In the genomic region with DNA sequence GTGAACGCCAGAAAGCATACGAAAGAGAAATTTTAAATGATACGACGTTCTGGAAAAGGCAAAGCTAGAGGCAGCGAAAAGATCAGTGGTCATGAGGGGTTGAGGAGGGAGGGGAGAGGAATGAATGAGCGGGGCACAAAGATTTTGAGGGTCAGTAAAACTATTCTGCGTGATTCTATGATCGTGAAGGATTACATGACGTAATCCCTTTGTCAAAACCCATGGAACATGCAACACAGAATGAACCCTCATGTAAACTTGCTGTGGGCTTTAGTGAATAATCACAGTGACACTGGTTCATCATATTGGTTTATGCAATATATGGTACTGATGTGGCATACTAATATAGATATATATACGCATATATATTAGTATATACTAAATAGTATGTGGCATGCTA, we compare ENCODE assay signal across 25 cellular contexts. TPM values are rescaled to one million over a fixed set of nuclear protein-coding genes. Genes with fewer than 3 reads are reported as not detected.
DNase-seq lines count a peak whose midpoint lies in the region; ATAC-seq, FAIRE-seq and TF ChIP-seq lines count a peak whose summit lies in the region.
"Had no signal": no experiment of that assay in that cellular context is flagged by ENCODE, and none has a peak within 500 bp of the region (broad histone marks: within the 10 kb centered on the region; RNA-seq: fewer than 3 reads in every experiment).

No MANE protein-coding gene starts in this region.

- no peak overlapping the region for H3K4me3 ChIP-seq in HepG2 (replicated peaks in 1 of 3; ENCODE audit: insufficient read depth in 1 of 3, low read depth in 2 of 3, low read length in 3 of 3)
- no peak overlapping the region for H3K4me3 ChIP-seq in right lobe of liver
- no peak overlapping the region for H3K4me3 ChIP-seq in K562
- no peak overlapping the region for H3K4me3 ChIP-seq in lower lobe of right lung
- H3K4me3 ChIP-seq: A549, GM23338 had no signal

- WGBS in HepG2 (ENCODE audit: low lambda C conversion rate) = 26% methylated on average over 10 of the region's 10 CpGs
- 77% methylated on average over 10 of the region's 10 CpGs for WGBS in right lobe of liver (ENCODE audit: insufficient coverage, low coverage, low lambda C conversion rate, missing lambda C conversion rate)
- WGBS in K562 (ENCODE audit: insufficient coverage, low coverage, missing lambda C conversion rate) = under 1% methylated on average over 10 of the region's 10 CpGs

- no peaks in the 10 kb centered on the region for H3K36me3 Mint-ChIP-seq in activated CD8-positive, alpha-beta T cell treated with anti-CD3 and anti-CD28 coated beads for 36 hours (ENCODE audit: low read depth)
- H3K36me3 Mint-ChIP-seq: CD4-positive, CD25-positive, alpha-beta regulatory T cell; CD8-positive, alpha-beta T cell had no signal

- TF ChIP-seq RAD21 in HepG2 (CRISPR knock-in tag; IDR thresholded peaks at IDR 0.05) (no peak), K562 (CRISPR knock-in tag; conservative IDR thresholded peaks at IDR 0.05 in 1 of 2, IDR thresholded peaks at IDR 0.05 in 1 of 2) (no peak)

- no peak overlapping the region for H3K9ac ChIP-seq in HepG2 (ENCODE audit: insufficient read depth, low read depth, low read length)
- no peak overlapping the region for H3K9ac ChIP-seq in K562 (ENCODE audit: insufficient read depth in 1 of 2, low read depth in 2 of 2, low read length in 2 of 2)

- TF ChIP-seq CTCF in HepG2 (CRISPR knock-in tag; IDR thresholded peaks at IDR 0.05) (no peak), right lobe of liver (IDR thresholded peaks at IDR 0.05) (no peak), K562 (IDR thresholded peaks at IDR 0.05 in 2 of 3, conservative IDR thresholded peaks at IDR 0.05 in 1 of 3; ENCODE audit: insufficient read depth in 2 of 3, low read depth in 1 of 3, low read length in 3 of 3) (no peak), lower lobe of right lung (IDR thresholded peaks at IDR 0.05) (no peak)
- TF ChIP-seq CTCF in activated CD8-positive, alpha-beta T cell treated with anti-CD3 and anti-CD28 coated beads for 36 hours (IDR thresholded peaks at IDR 0.05) = no peak

- no peak for DNase-seq in HepG2 (ENCODE audit: low spot score)
- DNase-seq in right lobe of liver = no peak
- no peak for DNase-seq in K562 (ENCODE audit: extremely low read depth in 1 of 4, low spot score in 3 of 4)
- DNase-seq in stimulated activated CD4-positive, alpha-beta T cell treated with anti-CD3 and anti-CD28 coated beads, Interleukin-4, amount 100 ng/mL, for 24 hours = no peak
- no peak for DNase-seq in lower lobe of right lung
- no peak for DNase-seq in activated CD8-positive, alpha-beta T cell treated with anti-CD3 and anti-CD28 coated beads for 36 hours
- DNase-seq: 8988T; ACHN; AML-193; BE2C; Caco-2; CD4-positive, CD25-positive, alpha-beta regulatory T cell; CD8-positive, alpha-beta T cell; DMS153; EL; GDM1; H9 had no signal

- no peak overlapping the region for H3K27ac Mint-ChIP-seq in activated CD8-positive, alpha-beta T cell treated with anti-CD3 and anti-CD28 coated beads for 36 hours
- H3K27ac Mint-ChIP-seq: CD4-positive, CD25-positive, alpha-beta regulatory T cell; CD8-positive, alpha-beta T cell; GM23338 had no signal

- no peak for TF ChIP-seq POLR2A in HepG2 (IDR thresholded peaks at IDR 0.05; ENCODE audit: insufficient read depth in 1 of 2, low read depth in 2 of 2, low read length in 2 of 2)
- TF ChIP-seq POLR2A in right lobe of liver (IDR thresholded peaks at IDR 0.05) = no peak
- TF ChIP-seq POLR2A in K562 (conservative IDR thresholded peaks at IDR 0.05) = no peak

- no peak overlapping the region for H2AFZ ChIP-seq in HepG2 (ENCODE audit: low read length)
- no peak overlapping the region for H2AFZ ChIP-seq in K562 (ENCODE audit: low read depth, low read length)
- H2AFZ ChIP-seq: GM23338 had no signal

- H3K4me3 Mint-ChIP-seq in activated CD8-positive, alpha-beta T cell treated with anti-CD3 and anti-CD28 coated beads for 36 hours = no peak overlapping the region
- H3K4me3 Mint-ChIP-seq: CD4-positive, CD25-positive, alpha-beta regulatory T cell; CD8-positive, alpha-beta T cell; GM23338; H9 had no signal

- H3K27me3 ChIP-seq in HepG2 (ENCODE audit: control insufficient read depth in 1 of 2, insufficient read depth in 2 of 2, low read length in 2 of 2) = peaks cover 1 to 36% of the 10 kb centered on the region in 2 experiments; a peak in 3 of 5 replicates
- no peaks in the 10 kb centered on the region for H3K27me3 ChIP-seq in right lobe of liver
- H3K27me3 ChIP-seq in K562 (ENCODE audit: control insufficient read depth in 2 of 2, insufficient read depth in 2 of 2, low read length in 2 of 2) = peaks cover 19 to 46% of the 10 kb centered on the region in 2 experiments
- peaks cover 19% of the 10 kb centered on the region for H3K27me3 ChIP-seq in lower lobe of right lung (ENCODE audit: low read depth)
- H3K27me3 ChIP-seq: BE2C had no signal

- BruUV-seq in HepG2 (replicated peaks; lab: Mats Ljungman, UMichigan) = no TSS peak
- no TSS peak for BruUV-seq in K562 (replicated peaks; lab: Mats Ljungman, UMichigan)

- H3K36me3 ChIP-seq in HepG2 (replicated peaks in 1 of 2; ENCODE audit: control insufficient read depth in 1 of 2, insufficient read depth in 2 of 2, low read length in 2 of 2) (no peaks in the 10 kb centered on the region), right lobe of liver (no peaks in the 10 kb centered on the region), KOPT-K1 (ENCODE audit: insufficient read depth, low read length) (no peaks in the 10 kb centered on the region), K562 (ENCODE audit: control insufficient read depth, insufficient read depth, low read length) (no peaks in the 10 kb centered on the region), lower lobe of right lung (no peaks in the 10 kb centered on the region)
- H3K36me3 ChIP-seq: BE2C had no signal

- CTCF ChIA-PET in HepG2 (lab: Yijun Ruan, JAX; ENCODE audit: low intra/inter-chr PET ratio, low total read pairs) (no interaction called here), K562 (lab: Yijun Ruan, JAX; ENCODE audit: low intra/inter-chr PET ratio) (no interaction called here)
- CTCF ChIA-PET in activated CD8-positive, alpha-beta T cell treated with anti-CD3 and anti-CD28 coated beads for 36 hours (lab: Charles Lee) = no interaction called here

- H3K4me1 Mint-ChIP-seq in activated CD8-positive, alpha-beta T cell treated with anti-CD3 and anti-CD28 coated beads for 36 hours (ENCODE audit: low read depth) = no peaks in the 10 kb centered on the region
- H3K4me1 Mint-ChIP-seq: CD4-positive, CD25-positive, alpha-beta regulatory T cell had no signal

- POLR2A ChIA-PET in HepG2 (lab: Yijun Ruan, JAX) (no interaction called here), K562 (lab: Yijun Ruan, JAX) (no interaction called here)
- POLR2A ChIA-PET in activated CD8-positive, alpha-beta T cell treated with anti-CD3 and anti-CD28 coated beads for 36 hours (lab: Charles Lee) = no interaction called here

- TF ChIP-seq EP300 in HepG2 (IDR thresholded peaks at IDR 0.05; ENCODE audit: low read depth in 2 of 2, low read length in 2 of 2) (no peak), HepG2 (CRISPR knock-in tag; IDR thresholded peaks at IDR 0.05; ENCODE audit: borderline replicate concordance) (no peak), K562 (IDR thresholded peaks at IDR 0.05; ENCODE audit: low read length) (no peak)

- intact Hi-C loops in HepG2 (cut with micrococcal nuclease; ENCODE audit: unreplicated experiment) (no loop called here), right lobe of liver (cut with DNase I) (no loop called here), K562 (cut with micrococcal nuclease) (no loop called here), lower lobe of right lung (cut with DNase I) (no loop called here)
- intact Hi-C loops in activated CD8-positive, alpha-beta T cell treated with anti-CD3 and anti-CD28 coated beads for 36 hours (cut with micrococcal nuclease) = no loop called here

- no peaks in the 10 kb centered on the region for H3K9me3 Mint-ChIP-seq in activated CD8-positive, alpha-beta T cell treated with anti-CD3 and anti-CD28 coated beads for 36 hours
- H3K9me3 Mint-ChIP-seq: CD4-positive, CD25-positive, alpha-beta regulatory T cell; CD8-positive, alpha-beta T cell; GM23338; H9 had no signal

- H3K79me2 ChIP-seq in HepG2 (ENCODE audit: insufficient read depth, low read length) = no peaks in the 10 kb centered on the region
- H3K79me2 ChIP-seq in K562 (ENCODE audit: control insufficient read depth, insufficient read depth, low read length) = no peaks in the 10 kb centered on the region

- H3K4me1 ChIP-seq in HepG2 (ENCODE audit: insufficient read depth, low read length) (no peaks in the 10 kb centered on the region), right lobe of liver (no peaks in the 10 kb centered on the region), K562 (replicated peaks in 1 of 2; ENCODE audit: control insufficient read depth in 2 of 2, insufficient read depth in 2 of 2, low read length in 2 of 2) (no peaks in the 10 kb centered on the region), lower lobe of right lung (no peaks in the 10 kb centered on the region)
- H3K4me1 ChIP-seq: A549, BE2C, Caco-2 had no signal

- H3K9me1 ChIP-seq in K562 (ENCODE audit: control insufficient read depth, insufficient read depth, low read length) = no peaks in the 10 kb centered on the region

- no peaks in the 10 kb centered on the region for H3K27me3 Mint-ChIP-seq in activated CD8-positive, alpha-beta T cell treated with anti-CD3 and anti-CD28 coated beads for 36 hours

- no peaks in the 10 kb centered on the region for H4K20me1 ChIP-seq in HepG2 (ENCODE audit: insufficient read depth, low read length)
- peaks cover 10% of the 10 kb centered on the region; the same call in 1 of the 2 replicates for H4K20me1 ChIP-seq in K562 (replicated peaks; ENCODE audit: control insufficient read depth, insufficient read depth, low read length)

- H3K9me3 ChIP-seq in HepG2 (ENCODE audit: low read length) = no peaks in the 10 kb centered on the region
- no peaks in the 10 kb centered on the region for H3K9me3 ChIP-seq in right lobe of liver
- no peaks in the 10 kb centered on the region for H3K9me3 ChIP-seq in KOPT-K1 (ENCODE audit: insufficient read depth, low read length, poor library complexity, severe bottlenecking)
- H3K9me3 ChIP-seq in K562 (replicated peaks; ENCODE audit: control insufficient read depth, insufficient read depth, low read depth, low read length) = no peaks in the 10 kb centered on the region
- no peaks in the 10 kb centered on the region for H3K9me3 ChIP-seq in lower lobe of right lung
- H3K9me3 ChIP-seq: A549, BE2C, Caco-2 had no signal

- FAIRE-seq in HepG2 (lab: Jason Lieb, UNC) (no peak), K562 (lab: Jason Lieb, UNC) (no peak)
- FAIRE-seq: A549, GM12891, GM18507 had no signal

- no peak overlapping the region for H3K27ac ChIP-seq in HepG2 (ENCODE audit: extremely low read length, insufficient read depth, low read length)
- H3K27ac ChIP-seq in right lobe of liver = no peak overlapping the region
- H3K27ac ChIP-seq in KOPT-K1 (ENCODE audit: low read depth, low read length, poor library complexity, severe bottlenecking) = peak overlapping the region; percentile 96
- no peak overlapping the region for H3K27ac ChIP-seq in K562 (ENCODE audit: extremely low read depth, low read depth, low read length)
- no peak overlapping the region for H3K27ac ChIP-seq in lower lobe of right lung
- H3K27ac ChIP-seq: A549, C4-2B had no signal

- in situ Hi-C loops in HepG2 (cut with HindIII; ENCODE audit: extremely low pct_ligation_motif_present, low pct_unique_long_range_greater_than_20kb) = no loop called here
- in situ Hi-C loops in K562 (cut with MboI) = no loop called here

- no peak overlapping the region for H3K4me2 ChIP-seq in HepG2 (ENCODE audit: low read depth, low read length)
- no peak overlapping the region for H3K4me2 ChIP-seq in K562 (ENCODE audit: insufficient read depth, low read length)
- H3K4me2 ChIP-seq: A549, GM23338 had no signal

- no peak for ATAC-seq in HepG2
- no peak for ATAC-seq in right lobe of liver
- ATAC-seq in K562 = no peak
- no peak for ATAC-seq in lower lobe of right lung
- no peak for ATAC-seq in activated CD8-positive, alpha-beta T cell treated with anti-CD3 and anti-CD28 coated beads for 36 hours
- ATAC-seq: A549; CD8-positive, alpha-beta T cell; GM23338; HCT116 had no signal

RNA-seq across cellular contexts. Expression of a gene that starts 13.0 kb away (rescaled TPM):
- not detected in 2 replicates for total RNA-seq in HepG2 (2016; rRNA removed; fragmentation: Illumina TruSeq; extraction: Trizol)
- total RNA-seq in HepG2 (2016; cell fraction: cytosol; rRNA removed; fragmentation: Illumina TruSeq; extraction: Trizol; ENCODE audit: low read depth) = not detected in 2 replicates
- not detected in 2 replicates for total RNA-seq in HepG2 (2016; cell fraction: insoluble cytoplasmic fraction; rRNA removed; fragmentation: Illumina TruSeq; extraction: Trizol)
- not detected in 2 replicates for total RNA-seq in HepG2 (2016; cell fraction: membrane; rRNA removed; fragmentation: Illumina TruSeq; extraction: Trizol)
- total RNA-seq in HepG2 (2016; cell fraction: nucleus; rRNA removed; fragmentation: Illumina TruSeq; extraction: Trizol) = not detected in 2 replicates
- not detected in 2 replicates for polyA plus RNA-seq in HepG2 (2011; rRNA removed)
- polyA plus RNA-seq in HepG2 (2011; cell fraction: cytosol; rRNA removed) = not detected in 2 replicates
- polyA plus RNA-seq in HepG2 (2011; cell fraction: nucleus; rRNA removed) = not detected in 2 replicates
- polyA plus RNA-seq in HepG2 (2012) = not detected in 2 replicates
- polyA plus RNA-seq in HepG2 (2016; cell fraction: cytosol; fragmentation: Illumina TruSeq; extraction: Trizol; ENCODE audit: low read depth) = not detected in 2 replicates
- not detected in 2 replicates for polyA plus RNA-seq in HepG2 (2016; cell fraction: insoluble cytoplasmic fraction; fragmentation: Illumina TruSeq; extraction: Trizol; ENCODE audit: low read depth)
- polyA plus RNA-seq in HepG2 (2016; cell fraction: membrane; fragmentation: Illumina TruSeq; extraction: Trizol; ENCODE audit: low read depth) = not detected in 2 replicates
- not detected in 2 replicates for polyA plus RNA-seq in HepG2 (2016; cell fraction: nucleus; fragmentation: Illumina TruSeq; extraction: Trizol; ENCODE audit: insufficient read depth, low read depth)
- not detected in 2 replicates for polyA minus RNA-seq in HepG2 (2011; rRNA and poly(A)+ RNA removed; ENCODE audit: low replicate concordance)
- not detected in 2 replicates for polyA minus RNA-seq in HepG2 (2011; cell fraction: cytosol; rRNA and poly(A)+ RNA removed)
- polyA minus RNA-seq in HepG2 (2011; cell fraction: nucleus; rRNA and poly(A)+ RNA removed) = not detected in 2 replicates
- total RNA-seq in right lobe of liver = not detected
- total RNA-seq in K562 (2011; cell fraction: chromatin; rRNA removed; ENCODE audit: low replicate concordance) = not detected in 2 replicates
- not detected in 2 replicates for total RNA-seq in K562 (2011; cell fraction: nucleolus; rRNA removed)
- total RNA-seq in K562 (2011; cell fraction: nucleoplasm; rRNA removed) = not detected in 2 replicates
- not detected in 2 replicates for total RNA-seq in K562 (2014; rRNA removed)
- total RNA-seq in K562 (2014; rRNA removed; fragmentation: Illumina TruSeq; extraction: Trizol) = not detected in 2 replicates
- not detected in 2 replicates for total RNA-seq in K562 (2015; rRNA removed; fragmentation: Illumina TruSeq; extraction: Trizol)
- total RNA-seq in K562 (2021) = not detected in 2 replicates
- not detected in 2 replicates for polyA plus RNA-seq in K562 (2011; rRNA removed)
- polyA plus RNA-seq in K562 (2011; cell fraction: cytosol; rRNA removed) = not detected in 2 replicates
- polyA plus RNA-seq in K562 (2011; cell fraction: nucleus; rRNA removed) = not detected in 2 replicates
- polyA plus RNA-seq in K562 (2012) = not detected in 2 replicates
- not detected in 2 replicates for polyA plus RNA-seq in K562 (2014; fragmentation: Illumina TruSeq; extraction: Trizol)
- polyA plus RNA-seq in K562 (2014; fragmentation: Nextera tagmentation; extraction: Ambion mirVana) = not detected
- not detected in 2 replicates for polyA plus RNA-seq in K562 (2014; rRNA removed)
- not detected in 2 replicates for polyA minus RNA-seq in K562 (2011; rRNA and poly(A)+ RNA removed)
- polyA minus RNA-seq in K562 (2011; cell fraction: cytosol; rRNA and poly(A)+ RNA removed) = not detected in 2 replicates
- not detected in 2 replicates for polyA minus RNA-seq in K562 (2011; cell fraction: nucleus; rRNA and poly(A)+ RNA removed)
- not detected for total RNA-seq in lower lobe of right lung
- not detected for total RNA-seq in activated CD8-positive, alpha-beta T cell treated with anti-CD3 and anti-CD28 coated beads for 36 hours
- total RNA-seq: Caco-2; CD4-positive, CD25-positive, alpha-beta regulatory T cell; CD8-positive, alpha-beta T cell; H4 had no signal
- polyA plus RNA-seq: A549; CD4-positive, CD25-positive, alpha-beta regulatory T cell; GM23338 had no signal
